Comparison of ENCODE assay signal across 8 cellular contexts in genomic region chr4:25862411-25863346, GRCh38. TPM values are rescaled to one million over a fixed set of nuclear protein-coding genes. Genes with fewer than 3 reads are reported as not detected.
DNase-seq lines count a peak whose midpoint lies in the region; ATAC-seq and TF ChIP-seq lines count a peak whose summit lies in the region.

SEL1L3 (minus strand) TSS chr4:25862988; CDS start chr4:25862836, 152 bp downstream.

- H3K9me3 ChIP-seq in heart right ventricle, result no peaks in the 10 kb centered on the region

- no peaks in the 10 kb centered on the region for H3K27me3 ChIP-seq in heart right ventricle

- intact Hi-C loops in heart right ventricle (cut with DNase I), result loop anchor here in 5 of 10 donors (2.0 to 5.0 kb wide), 3 partner anchors 50 to 55 kb away; partner anchors contain the start of gene SMIM20 (in 3 of the 5)

- peak; percentile 60 for ATAC-seq in GM18498 (IDR thresholded peaks at IDR 0.05; ENCODE audit: unreplicated experiment)
- ATAC-seq in HG02763 (IDR thresholded peaks at IDR 0.05; ENCODE audit: unreplicated experiment), result peak; percentile 46
- peak in 6 of 8 donors; percentile 8 to 63 (median 23) for ATAC-seq in heart right ventricle

- H3K4me1 Mint-ChIP-seq in activated naive CD8-positive, alpha-beta T cell (ENCODE audit: low read depth), result peaks cover 41% of the 10 kb centered on the region

- no peaks in the 10 kb centered on the region for H3K27me3 Mint-ChIP-seq in activated naive CD8-positive, alpha-beta T cell

- peaks cover 0 to 42% (median 36%) of the 10 kb centered on the region in 9 donors for H3K4me1 ChIP-seq in heart right ventricle

- DNase-seq in heart right ventricle (peak in 1 of 2 donors; percentile 48), renal cortical epithelial cell (ENCODE audit: low read depth) (no peak), DMS114 treated with DMSO at 0.1 percent for 48 hours (lab: John Stamatoyannopoulos, UW; ENCODE audit: unreplicated experiment) (no peak), NOMO-1 treated with dmso at 0.1 percent for 144 hours (lab: John Stamatoyannopoulos, UW; ENCODE audit: unreplicated experiment) (no peak)

- peak within 1 kb of the TSS; percentile 94 for H3K27ac Mint-ChIP-seq in activated naive CD8-positive, alpha-beta T cell

- peak; percentile 61 for TF ChIP-seq POLR2A in Raji (IDR thresholded peaks at IDR 0.05; ENCODE audit: insufficient read depth, low read depth, low read length)

- H3K9me3 Mint-ChIP-seq in activated naive CD8-positive, alpha-beta T cell (ENCODE audit: low read depth), result no peaks in the 10 kb centered on the region

- no peaks in the 10 kb centered on the region for H3K36me3 Mint-ChIP-seq in activated naive CD8-positive, alpha-beta T cell

- H3K4me3 ChIP-seq in heart right ventricle, result peak within 1 kb of the TSS; percentile 30 to 96 (median 79)

- no peak for TF ChIP-seq CTCF in heart right ventricle (IDR thresholded peaks at IDR 0.05)

- H3K4me3 Mint-ChIP-seq in activated naive CD8-positive, alpha-beta T cell, result peak within 1 kb of the TSS; percentile 94

- H3K27ac ChIP-seq in heart right ventricle, result peak within 1 kb of the TSS in 9 of 10 donors; percentile 33 to 90 (median 71)

- 1 to 2% methylated on average over 55 to 115 of the region's 115 CpGs for WGBS in heart right ventricle, 2 donors

- H3K36me3 ChIP-seq in heart right ventricle, result no peaks in the 10 kb centered on the region

RNA-seq across cellular contexts. Expression of gene SEL1L3, which starts in this region (rescaled TPM):
- total RNA-seq in heart right ventricle (1 to 10 TPM; 2.5 to 9.8 (median 3.7) TPM), renal cortical epithelial cell (57.7 and 140 TPM in 2 replicates)
- 1 to 10 TPM; 1.4 to 2.5 TPM for polyA plus RNA-seq in heart right ventricle
